Comparison of ENCODE assay signal across 1 cellular context in the genomic region with DNA sequence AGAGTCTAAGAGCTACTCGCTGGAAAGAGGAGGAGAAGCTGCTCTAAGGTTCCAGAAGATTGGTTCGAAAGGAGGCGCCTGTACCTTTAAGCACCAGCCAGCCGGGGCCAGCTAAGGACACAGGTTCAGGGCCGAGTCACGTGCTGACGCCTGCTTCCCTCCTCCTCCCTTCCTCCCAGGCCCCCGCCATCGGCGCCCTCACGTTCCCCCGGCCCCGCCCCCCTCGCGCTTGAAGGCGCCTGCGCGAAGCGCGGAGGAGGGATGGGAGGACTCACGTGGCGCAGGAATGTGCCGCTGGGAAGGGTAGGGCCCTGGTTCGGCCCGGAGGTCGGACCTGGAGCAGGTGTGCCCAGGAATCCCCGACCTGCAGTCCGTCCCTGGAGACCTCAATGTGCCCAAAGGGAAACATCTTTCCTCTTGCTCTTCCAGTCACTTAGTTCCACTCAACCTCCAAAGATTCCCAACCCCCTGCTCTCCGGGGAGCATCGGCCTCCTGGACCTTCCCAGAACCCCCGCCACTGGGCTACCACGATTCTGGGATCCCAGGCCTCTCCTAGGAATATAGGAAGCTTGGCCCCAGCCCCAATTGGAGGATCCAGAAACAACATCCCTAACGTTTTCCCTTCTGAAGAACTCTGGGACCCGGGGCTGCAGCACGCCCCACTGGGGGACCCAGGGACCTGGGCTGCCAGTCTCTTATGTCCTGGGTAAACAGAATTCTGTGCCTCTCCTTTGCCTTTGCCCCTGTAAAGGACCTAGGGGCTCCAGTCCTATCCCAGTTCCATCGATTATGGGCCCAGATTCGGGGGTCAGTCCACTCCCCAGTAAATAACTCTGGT.
TF ChIP-seq lines count a peak whose summit lies in the region.

No MANE protein-coding gene starts in this region.

TF ChIP-seq in GM23338, 12 proteins besides CTCF, POLR2A, EP300 and RAD21 (continued from another document):
- no peak for TF ChIP-seq REST (IDR thresholded peaks at IDR 0.05; ENCODE audit: unreplicated experiment)
